Comparison of ENCODE assay signal across 26 cellular contexts in genomic region chr9:113373676-113374392, GRCh38. TPM values are rescaled to one million over a fixed set of nuclear protein-coding genes. Genes with fewer than 3 reads are reported as not detected.
"Had no signal": no experiment of that assay in that cellular context is flagged by ENCODE, and none has a peak within 500 bp of the region (broad histone marks: within the 10 kb centered on the region; RNA-seq: fewer than 3 reads in every experiment).

No MANE protein-coding gene starts in this region.

- H3K27ac Mint-ChIP-seq: activated B cell treated with CpG ODN at 0.5 μM for 24 hours; activated CD4-positive, alpha-beta memory T cell treated with anti-CD3 and anti-CD28 coated beads for 36 hours; T-cell had no signal

- H3K27me3 ChIP-seq: right atrium auricular region, testis had no signal

- ATAC-seq: left lobe of liver; natural killer cell treated with Interleukin-12 subunit alpha and Interleukin-12 subunit beta and Interleukin-15 and Interleukin-18, amount 100 ng/mL, for 72 hours; T-cell had no signal

- H3K4me3 Mint-ChIP-seq: activated CD4-positive, alpha-beta memory T cell treated with anti-CD3 and anti-CD28 coated beads for 36 hours had no signal

- H3K9me3 Mint-ChIP-seq: activated B cell treated with CpG ODN at 0.5 μM for 24 hours; activated CD4-positive, alpha-beta memory T cell treated with anti-CD3 and anti-CD28 coated beads for 36 hours; activated T-helper 1 cell treated with anti-CD3 and anti-CD28 coated beads, Interleukin-12 subunit alpha, Interleukin-12 subunit beta, Interleukin-2, Interleukin-4 antibody, amounts not matched to agents 30 ng/mL and 10 ng/mL and 1 ng/mL, durations not matched to agents 14 hours and 24 hours and 36 hours; mesothelial cell of epicardium; natural killer cell treated with Interleukin-12 subunit alpha and Interleukin-12 subunit beta and Interleukin-15 and Interleukin-18, amount 100 ng/mL, for 72 hours; T-cell had no signal

- H3K9me3 ChIP-seq: prostate gland, right atrium auricular region, testis had no signal

- H3K4me3 ChIP-seq: prostate gland, right atrium auricular region, testis had no signal

- H3K36me3 Mint-ChIP-seq: natural killer cell treated with Interleukin-12 subunit alpha and Interleukin-12 subunit beta and Interleukin-15 and Interleukin-18, amount 100 ng/mL, for 72 hours had no signal

- H3K27me3 Mint-ChIP-seq: activated B cell treated with CpG ODN at 0.5 μM for 24 hours; activated CD4-positive, alpha-beta memory T cell treated with anti-CD3 and anti-CD28 coated beads for 36 hours; activated naive CD8-positive, alpha-beta T cell; natural killer cell treated with Interleukin-12 subunit alpha and Interleukin-12 subunit beta and Interleukin-15 and Interleukin-18, amount 100 ng/mL, for 72 hours had no signal

- H3K27ac ChIP-seq: prostate gland, right atrium auricular region, testis had no signal

- FAIRE-seq: colon, endometrium, kidney had no signal

- DNase-seq: activated B cell treated with CpG ODN at 0.5 μM for 24 hours; activated CD4-positive, alpha-beta memory T cell treated with anti-CD3 and anti-CD28 coated beads for 36 hours; activated CD4-positive, alpha-beta T cell treated with anti-CD3 and anti-CD28 coated beads for 4 hours; activated gamma-delta T cell treated with Interleukin-2 at 50 U/mL for 16 hours; activated T-cell treated with anti-CD3 and anti-CD28 coated beads for 4 hours; amygdala; caudate nucleus; erythroblast; foreskin melanocyte; glutamatergic neuron; kidney; occipital lobe; stimulated activated CD4-positive, alpha-beta T cell treated with anti-CD3 and anti-CD28 coated beads, Interleukin-15, amount 100 ng/mL, for 24 hours; stimulated activated CD4-positive, alpha-beta T cell treated with anti-CD3 and anti-CD28 coated beads, Interleukin-4, amount 100 ng/mL, for 1 hour; T-cell; testis had no signal

- H3K4me1 ChIP-seq: prostate gland had no signal

RNA-seq across cellular contexts. Expression of gene BSPRY, which starts 24.5 kb away (rescaled TPM):
- total RNA-seq: lung microvascular endothelial cell, occipital lobe had no signal
